In genomic region chr9:36492849-36493248, GRCh38 we compare ENCODE assay signal across 11 cellular contexts.
DNase-seq lines count a peak whose midpoint lies in the region; ATAC-seq lines count a peak whose summit lies in the region.
"Had no signal": no experiment of that assay in that cellular context is flagged by ENCODE, and none has a peak within 500 bp of the region (broad histone marks: within the 10 kb centered on the region; RNA-seq: fewer than 3 reads in every experiment).

No MANE protein-coding gene starts in this region.

- DNase-seq in CD4-positive, alpha-beta memory T cell = peak; percentile 53 to 66 (median 53)
- peak; percentile 84 for DNase-seq in Jurkat, Clone E6-1 (ENCODE audit: low read depth, low spot score)
- peak in 1 of 2 donors; percentile 15 for DNase-seq in activated naive CD4-positive, alpha-beta T cell treated with anti-CD3 and anti-CD28 coated beads, Interleukin-2, amount 50 U/mL, for 72 hours (ENCODE audit: low spot score in 2 of 2)
- DNase-seq in memory B cell (ENCODE audit: low spot score in 2 of 2) (no peak), GM23248 (no peak), foreskin melanocyte (no peak), NCI-H748 treated with DMSO at 0.1 percent for 48 hours (lab: John Stamatoyannopoulos, UW) (no peak)
- DNase-seq: cortex of kidney, NCI-H1417 treated with DMSO at 0.1 percent for 48 hours, sigmoid colon had no signal

- peaks cover 46% of the 10 kb centered on the region for H3K4me1 ChIP-seq in CD4-positive, alpha-beta memory T cell (ENCODE audit: insufficient read depth, low read length)
- H3K4me1 ChIP-seq in GM23248 (ENCODE audit: insufficient read depth) = peaks cover 10% of the 10 kb centered on the region

- intact Hi-C loops in CD4-positive, alpha-beta memory T cell (cut with micrococcal nuclease) = loop anchor here (2.0 kb wide), 1 partner anchor 62 kb away; no protein-coding TSS in a partner anchor

- peaks cover 0 to 2% of the 10 kb centered on the region in 2 donors for H3K36me3 Mint-ChIP-seq in CD4-positive, alpha-beta memory T cell
- H3K36me3 Mint-ChIP-seq in activated naive CD4-positive, alpha-beta T cell treated with anti-CD3 and anti-CD28 coated beads, Interleukin-2, amount 50 U/mL, for 72 hours = peaks cover 0 to 4% of the 10 kb centered on the region in 2 donors
- H3K36me3 Mint-ChIP-seq in memory B cell = no peaks in the 10 kb centered on the region

- POLR2A ChIA-PET in CD4-positive, alpha-beta memory T cell (lab: Charles Lee; ENCODE audit: partially characterized antibody) = interaction anchor here (1.0 kb wide), 2 partner anchors 22 kb away, joined by 3 read pairs; no protein-coding TSS in a partner anchor

- no peaks in the 10 kb centered on the region for H4K20me1 ChIP-seq in GM23248 (ENCODE audit: insufficient read depth)

- peak overlapping the region; percentile 75 to 87 (median 82) for H3K4me3 Mint-ChIP-seq in CD4-positive, alpha-beta memory T cell
- peak overlapping the region; percentile 53 for H3K4me3 Mint-ChIP-seq in memory B cell

- H3K36me3 ChIP-seq in CD4-positive, alpha-beta memory T cell (ENCODE audit: insufficient read depth, low read length) = no peaks in the 10 kb centered on the region
- no peaks in the 10 kb centered on the region for H3K36me3 ChIP-seq in GM23248 (ENCODE audit: low read depth)
- H3K36me3 ChIP-seq: sigmoid colon had no signal

- H3K9me2 ChIP-seq in GM23248 (ENCODE audit: insufficient read depth) = no peaks in the 10 kb centered on the region

- no peak overlapping the region for H3K9ac ChIP-seq in GM23248

- no peak overlapping the region for H3K27ac ChIP-seq in CD4-positive, alpha-beta memory T cell (ENCODE audit: low read depth, low read length)
- no peak overlapping the region for H3K27ac ChIP-seq in GM23248
- H3K27ac ChIP-seq: sigmoid colon had no signal

- no peaks in the 10 kb centered on the region for H3K27me3 Mint-ChIP-seq in CD4-positive, alpha-beta memory T cell
- H3K27me3 Mint-ChIP-seq in memory B cell = no peaks in the 10 kb centered on the region

- H3K4me2 ChIP-seq in GM23248 (ENCODE audit: unreplicated experiment) = no peak overlapping the region

- peaks cover 39 to 69% (median 56%) of the 10 kb centered on the region in 4 donors for H3K4me1 Mint-ChIP-seq in CD4-positive, alpha-beta memory T cell
- H3K4me1 Mint-ChIP-seq in memory B cell = peaks cover 27% of the 10 kb centered on the region

- no peaks in the 10 kb centered on the region for H3K9me3 ChIP-seq in CD4-positive, alpha-beta memory T cell (ENCODE audit: control insufficient read depth in 1 of 2, low read length in 2 of 2)
- no peaks in the 10 kb centered on the region for H3K9me3 ChIP-seq in GM23248 (ENCODE audit: low read depth)
- H3K9me3 ChIP-seq: sigmoid colon had no signal

- H3K79me2 ChIP-seq in GM23248 (ENCODE audit: insufficient read depth) = no peaks in the 10 kb centered on the region

- no peaks in the 10 kb centered on the region for H3K9me3 Mint-ChIP-seq in CD4-positive, alpha-beta memory T cell
- peaks cover 5 to 13% of the 10 kb centered on the region in 2 donors for H3K9me3 Mint-ChIP-seq in activated naive CD4-positive, alpha-beta T cell treated with anti-CD3 and anti-CD28 coated beads, Interleukin-2, amount 50 U/mL, for 72 hours
- no peaks in the 10 kb centered on the region for H3K9me3 Mint-ChIP-seq in memory B cell

- H2AFZ ChIP-seq in GM23248 = no peak overlapping the region

- H3K27me3 ChIP-seq in CD4-positive, alpha-beta memory T cell (ENCODE audit: insufficient read depth, low read length) = no peaks in the 10 kb centered on the region
- H3K27me3 ChIP-seq in GM23248 (replicated peaks; ENCODE audit: insufficient read depth) = no peaks in the 10 kb centered on the region
- H3K27me3 ChIP-seq: sigmoid colon had no signal

- CTCF ChIA-PET in CD4-positive, alpha-beta memory T cell (lab: Charles Lee; ENCODE audit: partially characterized antibody) = interaction anchor here (1.4 kb wide), 1 partner anchor 63 kb away, joined by 3 read pairs; no protein-coding TSS in a partner anchor

- peak; percentile 81 for ATAC-seq in activated naive CD4-positive, alpha-beta T cell treated with anti-CD3 and anti-CD28 coated beads, Interleukin-2, amount 50 U/mL, for 72 hours
- ATAC-seq in memory B cell (ENCODE audit: low read depth) = no peak
- ATAC-seq: Panc1 had no signal

- peak overlapping the region in 1 of 2 donors; percentile 13 for H3K4me3 ChIP-seq in CD4-positive, alpha-beta memory T cell (ENCODE audit: low read length in 2 of 2)
- peak overlapping the region; percentile 28 for H3K4me3 ChIP-seq in Jurkat, Clone E6-1 (ENCODE audit: low read length)
- H3K4me3 ChIP-seq in GM23248 = no peak overlapping the region
- H3K4me3 ChIP-seq: sigmoid colon had no signal

- 83 to 91% methylated on average over 2 of the region's 2 CpGs for WGBS in GM23248 (ENCODE audit: low coverage in 1 of 2, low lambda C conversion rate in 2 of 2, missing lambda C conversion rate in 2 of 2), 2 experiments

- H3F3A ChIP-seq in GM23248 (ENCODE audit: insufficient read depth) = peaks cover 13% of the 10 kb centered on the region

- in situ Hi-C loops in GM23248 (cut with MboI) = no loop called here

- peak overlapping the region; percentile 44 to 97 (median 88) for H3K27ac Mint-ChIP-seq in CD4-positive, alpha-beta memory T cell
- H3K27ac Mint-ChIP-seq in activated naive CD4-positive, alpha-beta T cell treated with anti-CD3 and anti-CD28 coated beads, Interleukin-2, amount 50 U/mL, for 72 hours = peak overlapping the region; percentile 87 to 92
- peak overlapping the region; percentile 71 for H3K27ac Mint-ChIP-seq in memory B cell

Comparison
In these comparisons a context has a peak if more than half of its experiments do, and no peak if none do; other contexts are left out.
1. DNase-seq: peak in CD4-positive, alpha-beta memory T cell (5 of 5) and Jurkat, Clone E6-1 (single experiment); none in memory B cell (0 of 2), GM23248 (single experiment), foreskin melanocyte (single experiment) and NCI-H748 treated with DMSO at 0.1 percent for 48 hours (single experiment).
2. Peak in every context shown above with its lines, with median percentiles within 50 percentile points of each other: H3K27ac Mint-ChIP-seq.